In the genomic region with DNA sequence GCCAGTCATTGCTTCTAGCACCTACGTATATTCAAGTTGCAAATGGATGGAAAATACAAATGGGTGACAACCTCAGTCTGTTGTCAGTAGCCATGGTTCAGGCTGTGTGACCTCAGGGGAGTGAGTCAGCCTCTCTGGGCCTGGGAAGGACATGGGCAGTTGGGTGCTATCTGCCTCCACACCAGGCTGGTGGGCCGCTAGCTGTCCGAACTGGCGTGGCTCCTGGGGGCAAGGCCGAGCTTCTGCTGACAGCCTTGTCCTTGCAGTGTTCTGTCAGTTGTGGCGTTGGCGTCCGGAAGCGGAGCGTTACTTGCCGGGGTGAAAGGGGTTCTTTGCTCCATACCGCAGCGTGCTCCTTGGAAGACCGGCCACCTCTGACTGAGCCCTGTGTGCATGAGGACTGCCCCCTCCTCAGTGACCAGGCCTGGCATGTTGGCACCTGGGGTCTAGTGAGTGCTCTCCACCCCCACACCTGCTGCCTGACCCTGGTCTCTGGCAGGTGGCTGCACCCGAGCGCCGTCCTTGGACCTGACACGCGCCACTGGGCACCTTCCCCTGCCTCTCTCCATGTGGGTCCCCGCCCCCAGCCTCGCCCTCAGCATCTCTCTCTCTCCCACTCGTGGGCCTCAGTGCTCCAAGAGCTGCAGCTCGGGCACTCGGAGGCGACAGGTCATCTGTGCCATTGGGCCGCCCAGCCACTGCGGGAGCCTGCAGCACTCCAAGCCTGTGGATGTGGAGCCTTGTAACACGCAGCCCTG, we compare ENCODE assay signal across 22 cellular contexts.
"Had no signal": no experiment of that assay in that cellular context is flagged by ENCODE, and none has a peak within 500 bp of the region (broad histone marks: within the 10 kb centered on the region; RNA-seq: fewer than 3 reads in every experiment).

No MANE protein-coding gene starts in this region.

- H3K9me3 Mint-ChIP-seq: activated naive CD8-positive, alpha-beta T cell treated with anti-CD3 and anti-CD28 coated beads for 36 hours; activated T-cell treated with anti-CD3 and anti-CD28 coated beads, Interleukin-2, amount 50 U/mL, for 4 hours; effector memory CD8-positive, alpha-beta T cell; naive thymus-derived CD8-positive, alpha-beta T cell; stimulated activated memory B cell treated with anti-CD40 and anti-IgM and Interleukin-4, amounts not matched to agents 10 μg/mL and 1 μg/mL and 100 μg/mL, for 72 hours; WTC11 had no signal

- H3K27me3 Mint-ChIP-seq: activated naive CD8-positive, alpha-beta T cell treated with anti-CD3 and anti-CD28 coated beads for 36 hours; effector memory CD8-positive, alpha-beta T cell; naive thymus-derived CD8-positive, alpha-beta T cell; stimulated activated memory B cell treated with anti-CD40 and anti-IgM and Interleukin-4, amounts not matched to agents 10 μg/mL and 1 μg/mL and 100 μg/mL, for 72 hours had no signal

- H3K27me3 ChIP-seq: esophagus squamous epithelium, gastrocnemius medialis, ovary, right atrium auricular region, stomach, suprapubic skin, tibial nerve had no signal

- H3K4me1 ChIP-seq: esophagus squamous epithelium, gastrocnemius medialis, psoas muscle, right atrium auricular region, stomach, suprapubic skin, tibial nerve had no signal

- H3K36me3 ChIP-seq: gastrocnemius medialis, ovary, right atrium auricular region had no signal

- DNase-seq: activated CD8-positive, alpha-beta memory T cell treated with anti-CD3 and anti-CD28 coated beads, Interleukin-2, amount 50 U/mL, for 4 hours; activated naive CD4-positive, alpha-beta T cell treated with Interleukin-2 at 50 U/mL for 16 hours; activated naive CD8-positive, alpha-beta T cell treated with anti-CD3 and anti-CD28 coated beads for 36 hours; activated T-cell treated with anti-CD3 and anti-CD28 coated beads, Interleukin-2, amount 50 U/mL, for 4 hours; central memory CD4-positive, alpha-beta T cell; effector memory CD8-positive, alpha-beta T cell; esophagus squamous epithelium; gastrocnemius medialis; stimulated activated CD4-positive, alpha-beta T cell treated with anti-CD3 and anti-CD28 coated beads, Interleukin-12 subunit alpha, Interleukin-12 subunit beta, amount 100 ng/mL, for 4 hours; stomach; T-helper 9 cell had no signal

- H3K27ac Mint-ChIP-seq: activated naive CD8-positive, alpha-beta T cell treated with anti-CD3 and anti-CD28 coated beads for 36 hours; effector memory CD8-positive, alpha-beta T cell; stimulated activated memory B cell treated with anti-CD40 and anti-IgM and Interleukin-4, amounts not matched to agents 10 μg/mL and 1 μg/mL and 100 μg/mL, for 72 hours; WTC11 had no signal

- H3K4me1 Mint-ChIP-seq: stimulated activated memory B cell treated with anti-CD40 and anti-IgM and Interleukin-4, amounts not matched to agents 10 μg/mL and 1 μg/mL and 100 μg/mL, for 72 hours; WTC11 had no signal

- H3K36me3 Mint-ChIP-seq: activated naive CD8-positive, alpha-beta T cell treated with anti-CD3 and anti-CD28 coated beads for 36 hours; naive thymus-derived CD8-positive, alpha-beta T cell; stimulated activated memory B cell treated with anti-CD40 and anti-IgM and Interleukin-4, amounts not matched to agents 10 μg/mL and 1 μg/mL and 100 μg/mL, for 72 hours; WTC11 had no signal

- FAIRE-seq: astrocyte, colon had no signal

- H3K4me3 Mint-ChIP-seq: activated naive CD8-positive, alpha-beta T cell treated with anti-CD3 and anti-CD28 coated beads for 36 hours; activated T-cell treated with anti-CD3 and anti-CD28 coated beads, Interleukin-2, amount 50 U/mL, for 4 hours; effector memory CD8-positive, alpha-beta T cell; naive thymus-derived CD8-positive, alpha-beta T cell; stimulated activated memory B cell treated with anti-CD40 and anti-IgM and Interleukin-4, amounts not matched to agents 10 μg/mL and 1 μg/mL and 100 μg/mL, for 72 hours; WTC11 had no signal

- ATAC-seq: activated T-cell treated with anti-CD3 and anti-CD28 coated beads, Interleukin-2, amount 50 U/mL, for 4 hours; effector memory CD8-positive, alpha-beta T cell; gastrocnemius medialis; naive thymus-derived CD8-positive, alpha-beta T cell; psoas muscle; stimulated activated memory B cell treated with anti-CD40 and anti-IgM and Interleukin-4, amounts not matched to agents 10 μg/mL and 1 μg/mL and 100 μg/mL, for 72 hours; WTC11 had no signal

- H3K27ac ChIP-seq: esophagus squamous epithelium, gastrocnemius medialis, ovary, psoas muscle, right atrium auricular region, stomach, suprapubic skin, tibial nerve had no signal

- H3K4me3 ChIP-seq: esophagus squamous epithelium, gastrocnemius medialis, lung, ovary, psoas muscle, right atrium auricular region, stomach, suprapubic skin, tibial nerve had no signal

- H3K9me3 ChIP-seq: esophagus squamous epithelium, gastrocnemius medialis, ovary, psoas muscle, right atrium auricular region, stomach, suprapubic skin, tibial nerve had no signal
